In genomic region chr1:78102916-78103315, GRCh38 we compare ENCODE assay signal across 1 cellular context.
TF ChIP-seq lines count a peak whose summit lies in the region.

No MANE protein-coding gene starts in this region.

TF ChIP-seq in IMR-90, 13 proteins besides CTCF, POLR2A, EP300 and RAD21:
- TF ChIP-seq USF2 (IDR thresholded peaks at IDR 0.05; ENCODE audit: low read depth, low read length) (no peak), SMC3 (IDR thresholded peaks at IDR 0.05; ENCODE audit: low read depth, low read length) (no peak), RCOR1 (IDR thresholded peaks at IDR 0.05; ENCODE audit: insufficient replicate concordance, low read length) (no peak), MAFK (IDR thresholded peaks at IDR 0.05; ENCODE audit: low read depth, low read length) (no peak), NFE2L2 (IDR thresholded peaks at IDR 0.05; ENCODE audit: low read depth, low read length) (no peak), MAZ (IDR thresholded peaks at IDR 0.05; ENCODE audit: borderline replicate concordance, low read depth, low read length) (no peak), MXI1 (IDR thresholded peaks at IDR 0.05; ENCODE audit: borderline replicate concordance, low read depth, low read length) (no peak)
TF ChIP-seq in IMR-90: peak in this region for 0.
